Comparison of ENCODE assay signal across 1 cellular context in the genomic region with DNA sequence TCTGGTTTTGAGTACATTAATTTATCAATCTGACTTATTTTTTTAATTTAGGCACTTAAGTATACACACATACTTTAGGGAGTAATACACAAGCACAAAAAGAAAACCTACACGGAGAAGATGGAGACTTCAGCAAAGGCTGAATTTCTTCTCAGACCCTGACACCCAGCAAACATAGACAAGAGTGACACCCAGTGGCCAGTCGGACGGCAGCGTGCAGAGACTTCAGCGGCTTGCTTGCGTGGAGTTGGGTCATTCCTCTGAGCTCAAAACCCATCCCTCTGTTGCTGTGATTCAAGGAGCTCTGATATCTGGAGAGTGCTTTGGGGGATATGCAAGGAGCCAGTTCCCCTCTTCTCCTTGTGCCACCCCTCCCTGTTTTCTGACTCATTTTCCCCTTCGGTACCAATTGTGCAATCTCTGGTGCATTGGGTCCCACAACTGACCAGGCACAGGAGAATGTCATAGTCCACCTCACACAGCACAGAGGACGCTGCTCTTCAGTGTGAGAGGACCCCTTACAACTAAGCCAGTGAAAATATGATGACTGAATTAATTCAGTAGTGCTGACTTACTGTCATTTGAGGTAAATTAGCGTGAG.
TF ChIP-seq lines count a peak whose summit lies in the region.

No MANE protein-coding gene starts in this region.

TF ChIP-seq in GM23338, 12 proteins besides CTCF, POLR2A, EP300 and RAD21 (continued from another document):
- TF ChIP-seq, protein P1, sequence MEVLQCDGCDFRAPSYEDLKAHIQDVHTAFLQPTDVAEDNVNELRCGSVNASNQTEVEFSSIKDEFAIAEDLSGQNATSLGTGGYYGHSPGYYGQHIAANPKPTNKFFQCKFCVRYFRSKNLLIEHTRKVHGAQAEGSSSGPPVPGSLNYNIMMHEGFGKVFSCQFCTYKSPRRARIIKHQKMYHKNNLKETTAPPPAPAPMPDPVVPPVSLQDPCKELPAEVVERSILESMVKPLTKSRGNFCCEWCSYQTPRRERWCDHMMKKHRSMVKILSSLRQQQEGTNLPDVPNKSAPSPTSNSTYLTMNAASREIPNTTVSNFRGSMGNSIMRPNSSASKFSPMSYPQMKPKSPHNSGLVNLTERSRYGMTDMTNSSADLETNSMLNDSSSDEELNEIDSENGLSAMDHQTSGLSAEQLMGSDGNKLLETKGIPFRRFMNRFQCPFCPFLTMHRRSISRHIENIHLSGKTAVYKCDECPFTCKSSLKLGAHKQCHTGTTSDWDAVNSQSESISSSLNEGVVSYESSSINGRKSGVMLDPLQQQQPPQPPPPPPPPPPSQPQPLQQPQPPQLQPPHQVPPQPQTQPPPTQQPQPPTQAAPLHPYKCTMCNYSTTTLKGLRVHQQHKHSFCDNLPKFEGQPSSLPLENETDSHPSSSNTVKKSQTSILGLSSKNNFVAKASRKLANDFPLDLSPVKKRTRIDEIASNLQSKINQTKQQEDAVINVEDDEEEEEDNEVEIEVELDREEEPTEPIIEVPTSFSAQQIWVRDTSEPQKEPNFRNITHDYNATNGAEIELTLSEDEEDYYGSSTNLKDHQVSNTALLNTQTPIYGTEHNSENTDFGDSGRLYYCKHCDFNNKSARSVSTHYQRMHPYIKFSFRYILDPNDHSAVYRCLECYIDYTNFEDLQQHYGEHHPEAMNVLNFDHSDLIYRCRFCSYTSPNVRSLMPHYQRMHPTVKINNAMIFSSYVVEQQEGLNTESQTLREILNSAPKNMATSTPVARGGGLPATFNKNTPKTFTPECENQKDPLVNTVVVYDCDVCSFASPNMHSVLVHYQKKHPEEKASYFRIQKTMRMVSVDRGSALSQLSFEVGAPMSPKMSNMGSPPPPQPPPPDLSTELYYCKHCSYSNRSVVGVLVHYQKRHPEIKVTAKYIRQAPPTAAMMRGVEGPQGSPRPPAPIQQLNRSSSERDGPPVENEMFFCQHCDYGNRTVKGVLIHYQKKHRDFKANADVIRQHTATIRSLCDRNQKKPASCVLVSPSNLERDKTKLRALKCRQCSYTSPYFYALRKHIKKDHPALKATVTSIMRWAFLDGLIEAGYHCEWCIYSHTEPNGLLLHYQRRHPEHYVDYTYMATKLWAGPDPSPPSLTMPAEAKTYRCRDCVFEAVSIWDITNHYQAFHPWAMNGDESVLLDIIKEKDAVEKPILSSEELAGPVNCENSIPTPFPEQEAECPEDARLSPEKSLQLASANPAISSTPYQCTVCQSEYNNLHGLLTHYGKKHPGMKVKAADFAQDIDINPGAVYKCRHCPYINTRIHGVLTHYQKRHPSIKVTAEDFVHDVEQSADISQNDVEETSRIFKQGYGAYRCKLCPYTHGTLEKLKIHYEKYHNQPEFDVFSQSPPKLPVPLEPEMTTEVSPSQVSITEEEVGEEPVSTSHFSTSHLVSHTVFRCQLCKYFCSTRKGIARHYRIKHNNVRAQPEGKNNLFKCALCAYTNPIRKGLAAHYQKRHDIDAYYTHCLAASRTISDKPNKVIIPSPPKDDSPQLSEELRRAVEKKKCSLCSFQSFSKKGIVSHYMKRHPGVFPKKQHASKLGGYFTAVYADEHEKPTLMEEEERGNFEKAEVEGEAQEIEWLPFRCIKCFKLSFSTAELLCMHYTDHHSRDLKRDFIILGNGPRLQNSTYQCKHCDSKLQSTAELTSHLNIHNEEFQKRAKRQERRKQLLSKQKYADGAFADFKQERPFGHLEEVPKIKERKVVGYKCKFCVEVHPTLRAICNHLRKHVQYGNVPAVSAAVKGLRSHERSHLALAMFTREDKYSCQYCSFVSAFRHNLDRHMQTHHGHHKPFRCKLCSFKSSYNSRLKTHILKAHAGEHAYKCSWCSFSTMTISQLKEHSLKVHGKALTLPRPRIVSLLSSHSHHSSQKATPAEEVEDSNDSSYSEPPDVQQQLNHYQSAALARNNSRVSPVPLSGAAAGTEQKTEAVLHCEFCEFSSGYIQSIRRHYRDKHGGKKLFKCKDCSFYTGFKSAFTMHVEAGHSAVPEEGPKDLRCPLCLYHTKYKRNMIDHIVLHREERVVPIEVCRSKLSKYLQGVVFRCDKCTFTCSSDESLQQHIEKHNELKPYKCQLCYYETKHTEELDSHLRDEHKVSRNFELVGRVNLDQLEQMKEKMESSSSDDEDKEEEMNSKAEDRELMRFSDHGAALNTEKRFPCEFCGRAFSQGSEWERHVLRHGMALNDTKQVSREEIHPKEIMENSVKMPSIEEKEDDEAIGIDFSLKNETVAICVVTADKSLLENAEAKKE (CRISPR knock-in tag; IDR thresholded peaks at IDR 0.05) = no peak
- TF ChIP-seq STAT1 (IDR thresholded peaks at IDR 0.05; ENCODE audit: unreplicated experiment) (no peak), POLR2AphosphoS5 (IDR thresholded peaks at IDR 0.05; ENCODE audit: low read depth) (no peak), EZH2 (IDR thresholded peaks at IDR 0.05; ENCODE audit: low read depth, unreplicated experiment) (no peak)
- TF ChIP-seq, protein P2, sequence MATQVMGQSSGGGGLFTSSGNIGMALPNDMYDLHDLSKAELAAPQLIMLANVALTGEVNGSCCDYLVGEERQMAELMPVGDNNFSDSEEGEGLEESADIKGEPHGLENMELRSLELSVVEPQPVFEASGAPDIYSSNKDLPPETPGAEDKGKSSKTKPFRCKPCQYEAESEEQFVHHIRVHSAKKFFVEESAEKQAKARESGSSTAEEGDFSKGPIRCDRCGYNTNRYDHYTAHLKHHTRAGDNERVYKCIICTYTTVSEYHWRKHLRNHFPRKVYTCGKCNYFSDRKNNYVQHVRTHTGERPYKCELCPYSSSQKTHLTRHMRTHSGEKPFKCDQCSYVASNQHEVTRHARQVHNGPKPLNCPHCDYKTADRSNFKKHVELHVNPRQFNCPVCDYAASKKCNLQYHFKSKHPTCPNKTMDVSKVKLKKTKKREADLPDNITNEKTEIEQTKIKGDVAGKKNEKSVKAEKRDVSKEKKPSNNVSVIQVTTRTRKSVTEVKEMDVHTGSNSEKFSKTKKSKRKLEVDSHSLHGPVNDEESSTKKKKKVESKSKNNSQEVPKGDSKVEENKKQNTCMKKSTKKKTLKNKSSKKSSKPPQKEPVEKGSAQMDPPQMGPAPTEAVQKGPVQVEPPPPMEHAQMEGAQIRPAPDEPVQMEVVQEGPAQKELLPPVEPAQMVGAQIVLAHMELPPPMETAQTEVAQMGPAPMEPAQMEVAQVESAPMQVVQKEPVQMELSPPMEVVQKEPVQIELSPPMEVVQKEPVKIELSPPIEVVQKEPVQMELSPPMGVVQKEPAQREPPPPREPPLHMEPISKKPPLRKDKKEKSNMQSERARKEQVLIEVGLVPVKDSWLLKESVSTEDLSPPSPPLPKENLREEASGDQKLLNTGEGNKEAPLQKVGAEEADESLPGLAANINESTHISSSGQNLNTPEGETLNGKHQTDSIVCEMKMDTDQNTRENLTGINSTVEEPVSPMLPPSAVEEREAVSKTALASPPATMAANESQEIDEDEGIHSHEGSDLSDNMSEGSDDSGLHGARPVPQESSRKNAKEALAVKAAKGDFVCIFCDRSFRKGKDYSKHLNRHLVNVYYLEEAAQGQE (IDR thresholded peaks at IDR 0.05; ENCODE audit: unreplicated experiment) = no peak
